ENCODE assay signal across 14 cellular contexts in genomic region chr10:128922619-128923018, GRCh38.
A peak's percentile ranks its signal among the peaks of the same experiment; 100 is the strongest.
DNase-seq lines count a peak whose midpoint lies in the region; ATAC-seq, FAIRE-seq and TF ChIP-seq lines count a peak whose summit lies in the region.
"Had no signal": no experiment of that assay in that cellular context is flagged by ENCODE, and none has a peak within 500 bp of the region (broad histone marks: within the 10 kb centered on the region; RNA-seq: fewer than 3 reads in every experiment).

No MANE protein-coding gene starts in this region.

- no peak overlapping the region for H4K12ac ChIP-seq in trophoblast cell (ENCODE audit: low read depth, low read length)

- H3K14ac ChIP-seq in H1 (ENCODE audit: insufficient read length) = no peak overlapping the region
- no peak overlapping the region for H3K14ac ChIP-seq in trophoblast cell (ENCODE audit: low read length)

- no peak overlapping the region for H3K56ac ChIP-seq in H1 (replicated peaks; ENCODE audit: insufficient read length, low read depth, low read length)

- H3K27ac ChIP-seq in GM23338 (ENCODE audit: low read depth) = no peak overlapping the region
- H3K27ac ChIP-seq in H1 (ENCODE audit: low read depth, low read length) = no peak overlapping the region
- H3K27ac ChIP-seq in trophoblast cell (ENCODE audit: low read depth, low read length) = no peak overlapping the region
- H3K27ac ChIP-seq: A549, C4-2B had no signal

- no peaks in the 10 kb centered on the region for H3K36me3 Mint-ChIP-seq in GM23338 (ENCODE audit: low read depth)
- H3K36me3 Mint-ChIP-seq: CD4-positive, alpha-beta memory T cell had no signal

- H3K4me2 ChIP-seq in GM23338 = no peak overlapping the region
- no peak overlapping the region for H3K4me2 ChIP-seq in H1 (ENCODE audit: insufficient read depth in 1 of 2, low read depth in 2 of 2, low read length in 2 of 2)
- no peak overlapping the region for H3K4me2 ChIP-seq in trophoblast cell (ENCODE audit: low read length)
- H3K4me2 ChIP-seq: A549 had no signal

- H2BK20ac ChIP-seq in H1 (ENCODE audit: low read length) = no peak overlapping the region

- CTCF ChIA-PET in H1 (lab: Charles Lee; ENCODE audit: partially characterized antibody) = interaction anchor here (0.9 to 1.5 kb wide), 2 partner anchors 10 to 193 kb away, joined by 3 to 4 read pairs; no protein-coding TSS in a partner anchor

- no peak overlapping the region for H3K23ac ChIP-seq in H1 (ENCODE audit: insufficient read length)
- no peak overlapping the region for H3K23ac ChIP-seq in trophoblast cell (ENCODE audit: low read length)

- H4K20me1 ChIP-seq in GM23338 (replicated peaks; ENCODE audit: insufficient read depth) (no peaks in the 10 kb centered on the region), H1 (replicated peaks in 1 of 2; ENCODE audit: control insufficient read depth in 1 of 2, insufficient read depth in 2 of 2, low read length in 2 of 2) (no peaks in the 10 kb centered on the region)

- H3K9me3 Mint-ChIP-seq in GM23338 = no peaks in the 10 kb centered on the region

- ATAC-seq in GM23338 = peak; percentile 66
- ATAC-seq: A549, K562 had no signal

- H3K9me3 ChIP-seq in H1 (ENCODE audit: insufficient read depth in 2 of 2, low read depth in 1 of 2, low read length in 1 of 2) = no peaks in the 10 kb centered on the region
- H3K9me3 ChIP-seq in trophoblast cell (ENCODE audit: insufficient read depth, low read depth, low read length) = peaks cover 3% of the 10 kb centered on the region
- no peaks in the 10 kb centered on the region for H3K9me3 ChIP-seq in MG63
- H3K9me3 ChIP-seq: BE2C had no signal

- H3K27me3 ChIP-seq in GM23338 (ENCODE audit: insufficient read depth) = no peaks in the 10 kb centered on the region
- H3K27me3 ChIP-seq in H1 (replicated peaks in 1 of 4; ENCODE audit: control insufficient read depth in 3 of 4, extremely low read depth in 1 of 4, insufficient read depth in 3 of 4, low read length in 3 of 4) = no peaks in the 10 kb centered on the region
- no peaks in the 10 kb centered on the region for H3K27me3 ChIP-seq in trophoblast cell (ENCODE audit: insufficient read depth, low read length)
- H3K27me3 ChIP-seq in MG63 = no peaks in the 10 kb centered on the region
- H3K27me3 ChIP-seq: BE2C had no signal

- POLR2A ChIA-PET in H1 (lab: Charles Lee; ENCODE audit: partially characterized antibody) = no interaction called here

- H3K18ac ChIP-seq in H1 (ENCODE audit: extremely low read depth, low read length) (no peak overlapping the region; the same call in 1 of the 2 replicates), trophoblast cell (ENCODE audit: low read length) (no peak overlapping the region)

- H3K23me2 ChIP-seq in H1 (ENCODE audit: low read depth, low read length) = no peaks in the 10 kb centered on the region

- H3K27ac Mint-ChIP-seq in GM23338 = no peak overlapping the region
- H3K27ac Mint-ChIP-seq: CD4-positive, alpha-beta memory T cell had no signal

- H4K8ac ChIP-seq in H1 (ENCODE audit: extremely low read depth, insufficient read depth, low read length) (no peak overlapping the region), trophoblast cell (ENCODE audit: low read depth, low read length) (no peak overlapping the region)

- H3F3A ChIP-seq in GM23338 (replicated peaks; ENCODE audit: low read depth) = no peaks in the 10 kb centered on the region

- DNase-seq in GM23338 (ENCODE audit: low spot score) = no peak
- no peak for DNase-seq in H1 (ENCODE audit: low read depth in 1 of 2, low spot score in 2 of 2)
- DNase-seq in iPS-NIHi11 (ENCODE audit: low spot score) = peak; percentile 26
- DNase-seq in trophoblast cell = peak; percentile 21 to 29
- DNase-seq in middle frontal gyrus (ENCODE audit: extremely low spot score, low spot score) = no peak
- no peak for DNase-seq in glomerular visceral epithelial cell (ENCODE audit: extremely low spot score)
- DNase-seq in MG63 = no peak
- DNase-seq: BE2C; CD4-positive, alpha-beta memory T cell; H7 had no signal

- H2BK12ac ChIP-seq in H1 (ENCODE audit: low read depth, low read length) (no peak overlapping the region), trophoblast cell (ENCODE audit: low read length) (no peak overlapping the region)

- no peak overlapping the region for H2BK15ac ChIP-seq in H1 (ENCODE audit: low read length)

- no peak overlapping the region for H3K9ac ChIP-seq in H1 (replicated peaks in 1 of 4; ENCODE audit: extremely low read depth in 1 of 4, low read depth in 3 of 4, low read length in 3 of 4)
- no peak overlapping the region for H3K9ac ChIP-seq in trophoblast cell (ENCODE audit: low read length)

- no peak overlapping the region for H3K4me3 Mint-ChIP-seq in GM23338
- H3K4me3 Mint-ChIP-seq: CD4-positive, alpha-beta memory T cell had no signal

- TF ChIP-seq CTCF in GM23338 (conservative IDR thresholded peaks at IDR 0.05; ENCODE audit: low read depth in 2 of 2) (0 out of 4 replicates have a peak, but pooled peaks of 1 of the 2 experiments have one; percentile 3), H1 (IDR thresholded peaks at IDR 0.05; ENCODE audit: control extremely low read depth in 1 of 3, insufficient read depth in 1 of 3, low read depth in 1 of 3, low read length in 3 of 3) (no peak)

- H3K9me2 ChIP-seq in GM23338 (ENCODE audit: insufficient read depth) = no peaks in the 10 kb centered on the region

- H3K4ac ChIP-seq in H1 (replicated peaks; ENCODE audit: insufficient read length, low read depth, low read length) (no peak overlapping the region), trophoblast cell (ENCODE audit: low read depth, low read length) (no peak overlapping the region)

- H3K36me3 ChIP-seq in GM23338 (ENCODE audit: insufficient read depth) (no peaks in the 10 kb centered on the region), H1 (ENCODE audit: control insufficient read depth in 2 of 4, insufficient read depth in 4 of 4, low read length in 3 of 4) (no peaks in the 10 kb centered on the region), trophoblast cell (ENCODE audit: control insufficient read depth in 1 of 2, insufficient read depth in 2 of 2, low read length in 2 of 2) (no peaks in the 10 kb centered on the region), MG63 (no peaks in the 10 kb centered on the region)
- H3K36me3 ChIP-seq: BE2C had no signal

- 0 out of 2 replicates have a peak overlapping the region, but pooled peaks have one; percentile 28 for H2AFZ ChIP-seq in GM23338
- peak overlapping the region; percentile 24; the same call in 1 of the 2 replicates for H2AFZ ChIP-seq in H1 (ENCODE audit: low read length)
- no peak overlapping the region for H2AFZ ChIP-seq in trophoblast cell (ENCODE audit: insufficient read depth, low read length, poor library complexity)

- H2BK120ac ChIP-seq in H1 (replicated peaks; ENCODE audit: low read depth, low read length) (no peak overlapping the region), trophoblast cell (ENCODE audit: insufficient read depth, low read length, poor library complexity) (no peak overlapping the region)

- H3K4me3 ChIP-seq in GM23338 (no peak overlapping the region), H1 (ENCODE audit: extremely low read depth in 1 of 4, insufficient read depth in 2 of 4, low read depth in 3 of 4, low read length in 4 of 4) (no peak overlapping the region), trophoblast cell (ENCODE audit: low read depth, low read length) (no peak overlapping the region), MG63 (no peak overlapping the region)
- H3K4me3 ChIP-seq: A549, K562 had no signal

- no peak for TF ChIP-seq EP300 in H1 (IDR thresholded peaks at IDR 0.05; ENCODE audit: borderline replicate concordance in 1 of 2, low read depth in 2 of 2, low read length in 2 of 2)

- TF ChIP-seq RAD21 in H1 (IDR thresholded peaks at IDR 0.05 in 1 of 2, conservative IDR thresholded peaks at IDR 0.05 in 1 of 2; ENCODE audit: low read depth in 2 of 2, low read length in 2 of 2) = no peak; a peak in 1 of 4 replicates

- peaks cover 2% of the 10 kb centered on the region for H3K27me3 Mint-ChIP-seq in GM23338 (ENCODE audit: insufficient read depth, low read depth, poor library complexity)

- H4K5ac ChIP-seq in H1 (ENCODE audit: insufficient read length, low read depth, low read length) = no peak overlapping the region

- H2BK5ac ChIP-seq in H1 (ENCODE audit: low read depth, low read length) = no peak overlapping the region
- H2BK5ac ChIP-seq in trophoblast cell (ENCODE audit: low read depth, low read length, poor library complexity) = no peak overlapping the region

- no peak overlapping the region for H2AK5ac ChIP-seq in H1 (ENCODE audit: low read depth, low read length)
- H2AK5ac ChIP-seq in trophoblast cell (ENCODE audit: low read length) = no peak overlapping the region

- H3K79me2 ChIP-seq in GM23338 (replicated peaks; ENCODE audit: insufficient read depth) (no peaks in the 10 kb centered on the region), H1 (ENCODE audit: control insufficient read depth in 1 of 2, insufficient read depth in 2 of 2, low read length in 2 of 2) (no peaks in the 10 kb centered on the region), trophoblast cell (ENCODE audit: control insufficient read depth, insufficient read depth, low read length, poor library complexity) (no peaks in the 10 kb centered on the region)

- FAIRE-seq in H1 (lab: Jason Lieb, UNC) = no peak
- FAIRE-seq: A549, GM12891, K562 had no signal

- no peaks in the 10 kb centered on the region for H3K4me1 Mint-ChIP-seq in GM23338
- H3K4me1 Mint-ChIP-seq: CD4-positive, alpha-beta memory T cell had no signal

- H4K91ac ChIP-seq in H1 (replicated peaks; ENCODE audit: insufficient read length, low read length) (no peak overlapping the region), trophoblast cell (ENCODE audit: low read depth, low read length) (no peak overlapping the region)

- 88% methylated on average over 10 of the region's 10 CpGs; no CpG with 5 or more reads in 1 of the 2 experiments for WGBS in H1 (ENCODE audit: extremely low coverage in 1 of 2, insufficient coverage in 1 of 2, insufficient read length in 1 of 2, insufficient replicate concordance in 2 of 2, low coverage in 1 of 2, low lambda C conversion rate in 2 of 2, missing lambda C conversion rate in 1 of 2), 2 experiments
- no CpG with 5 or more reads among the region's 10 CpGs for WGBS in trophoblast cell (ENCODE audit: extremely low coverage, insufficient coverage, insufficient read length)

- TF ChIP-seq POLR2A in H1 (IDR thresholded peaks at IDR 0.05; ENCODE audit: control extremely low read depth in 1 of 2, low read depth in 2 of 2, low read length in 2 of 2) = no peak

- H3K79me1 ChIP-seq in H1 (ENCODE audit: low read depth, low read length) (no peaks in the 10 kb centered on the region), trophoblast cell (ENCODE audit: low read length) (no peaks in the 10 kb centered on the region)

- H3K4me1 ChIP-seq in GM23338 (ENCODE audit: insufficient read depth) (no peaks in the 10 kb centered on the region), H1 (replicated peaks in 1 of 4; ENCODE audit: control insufficient read depth in 3 of 4, insufficient read depth in 4 of 4, low read length in 3 of 4) (no peaks in the 10 kb centered on the region; a peak in 1 of 7 replicates), trophoblast cell (ENCODE audit: control insufficient read depth in 1 of 2, insufficient read depth in 2 of 2, low read length in 2 of 2) (no peaks in the 10 kb centered on the region)
- H3K4me1 ChIP-seq: A549, BE2C had no signal

TF ChIP-seq in GM23338, 12 proteins besides CTCF, POLR2A, EP300 and RAD21 (continues in another document):
- no peak for TF ChIP-seq POLR2AphosphoS5 (IDR thresholded peaks at IDR 0.05; ENCODE audit: low read depth)

TF ChIP-seq in H1, 55 proteins besides CTCF, POLR2A, EP300 and RAD21 (continues in another document):
- no peak for TF ChIP-seq CEBPB (IDR thresholded peaks at IDR 0.05; ENCODE audit: low read depth, low read length)

Comparison
In these comparisons a context has a peak if more than half of its experiments do, and no peak if none do; other contexts are left out.
1. DNase-seq: peak in iPS-NIHi11 (single experiment) and trophoblast cell (2 of 2); none in GM23338 (single experiment), H1 (0 of 2), middle frontal gyrus (single experiment), glomerular visceral epithelial cell (single experiment) and MG63 (single experiment).